ENCODE assay signal across 26 cellular contexts in the genomic region with DNA sequence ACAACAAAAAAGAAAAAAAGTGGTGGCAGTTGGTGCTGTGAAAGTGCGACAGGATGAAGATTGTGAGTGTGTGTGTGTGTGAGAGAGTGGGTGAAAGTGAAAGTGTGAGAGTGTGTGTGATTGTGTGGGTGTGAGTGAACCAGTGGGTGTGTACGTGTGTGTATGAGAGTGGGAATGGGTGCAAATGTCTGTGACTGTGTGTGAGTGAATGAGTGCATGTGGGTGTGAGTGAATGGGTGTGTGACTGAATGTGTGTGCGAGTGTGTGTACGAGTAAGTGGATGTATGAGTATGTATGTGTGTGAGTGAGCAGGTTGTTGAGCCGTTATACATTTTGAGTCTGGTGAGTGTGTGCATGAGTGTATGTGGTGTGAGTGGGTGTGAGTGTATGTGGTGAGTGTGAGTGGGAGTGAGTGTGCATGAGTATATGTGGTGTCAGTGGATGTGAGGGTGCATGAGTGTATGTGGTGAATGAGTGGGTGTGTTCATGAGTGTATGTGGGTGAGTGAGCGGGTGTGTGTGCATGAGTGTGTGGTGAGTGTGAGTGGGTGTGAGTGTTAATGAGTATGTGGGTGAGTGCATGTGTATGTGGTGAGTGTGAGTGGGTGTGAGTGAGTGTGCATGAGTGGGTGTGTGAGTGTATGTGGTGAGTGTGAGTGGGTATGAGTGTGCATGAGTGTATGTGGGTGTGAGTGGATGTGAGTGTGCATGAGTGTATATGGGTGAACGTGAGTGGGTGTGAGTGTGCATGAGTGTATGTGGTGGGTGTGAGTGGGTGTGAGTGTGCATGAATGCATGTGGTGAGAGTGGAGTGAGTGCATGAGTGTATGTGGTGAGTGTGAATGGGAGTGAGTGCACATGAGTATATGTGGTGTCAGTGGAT.
DNase-seq lines count a peak whose midpoint lies in the region; ATAC-seq, FAIRE-seq and TF ChIP-seq lines count a peak whose summit lies in the region.
"Had no signal": no experiment of that assay in that cellular context is flagged by ENCODE, and none has a peak within 500 bp of the region (broad histone marks: within the 10 kb centered on the region; RNA-seq: fewer than 3 reads in every experiment).

No MANE protein-coding gene starts in this region.

- H3K79me2 ChIP-seq in K562 (ENCODE audit: control insufficient read depth, insufficient read depth, low read length): no peaks in the 10 kb centered on the region

- no peak overlapping the region for H2AFZ ChIP-seq in K562 (ENCODE audit: low read depth, low read length)
- H2AFZ ChIP-seq: GM23248 had no signal

- H3K36me3 ChIP-seq in CD8-positive, alpha-beta memory T cell (ENCODE audit: insufficient read depth, low read length): no peaks in the 10 kb centered on the region
- H3K36me3 ChIP-seq in K562 (ENCODE audit: control insufficient read depth, insufficient read depth, low read length): no peaks in the 10 kb centered on the region
- H3K36me3 ChIP-seq: ascending aorta, left ventricle myocardium inferior, suprapubic skin had no signal

- CTCF ChIA-PET in activated CD4-positive, alpha-beta T cell treated with anti-CD3 and anti-CD28 coated beads for 36 hours (lab: Charles Lee): interaction anchor here (0.5 kb wide), 1 partner anchor 85 kb away, joined by 3 read pairs; no protein-coding TSS in a partner anchor
- CTCF ChIA-PET in CD8-positive, alpha-beta memory T cell (lab: Charles Lee): no interaction called here
- CTCF ChIA-PET in K562 (lab: Yijun Ruan, JAX; ENCODE audit: low intra/inter-chr PET ratio) (no interaction called here), GM10248 (lab: Yijun Ruan, JAX) (interaction anchor here (1.1 to 1.2 kb wide), 2 partner anchors 29 to 156 kb away, joined by 3 read pairs; no protein-coding TSS in a partner anchor)

- BruUV-seq in K562 (replicated peaks; lab: Mats Ljungman, UMichigan): no TSS peak

- no peak overlapping the region for H3K4me3 ChIP-seq in CD8-positive, alpha-beta memory T cell (ENCODE audit: low read length)
- no peak overlapping the region for H3K4me3 ChIP-seq in K562
- H3K4me3 ChIP-seq: ascending aorta, GM23248, left ventricle myocardium inferior, suprapubic skin had no signal

- H3K9me3 ChIP-seq in CD8-positive, alpha-beta memory T cell (ENCODE audit: low read length): no peaks in the 10 kb centered on the region
- no peaks in the 10 kb centered on the region; the same call in 1 of the 2 replicates for H3K9me3 ChIP-seq in K562 (replicated peaks; ENCODE audit: control insufficient read depth, insufficient read depth, low read depth, low read length)
- H3K9me3 ChIP-seq: ascending aorta, left ventricle myocardium inferior, suprapubic skin had no signal

- H3K27ac Mint-ChIP-seq in activated CD4-positive, alpha-beta T cell treated with anti-CD3 and anti-CD28 coated beads for 36 hours: peak overlapping the region; percentile 26
- H3K27ac Mint-ChIP-seq in CD8-positive, alpha-beta memory T cell: peak overlapping the region in 5 of 8 donors; percentile 12 to 78 (median 44)
- peak overlapping the region; percentile 83 for H3K27ac Mint-ChIP-seq in neural crest cell (ENCODE audit: unreplicated experiment)
- H3K27ac Mint-ChIP-seq: nephron; stimulated activated memory B cell treated with anti-CD40 and anti-IgM and Interleukin-4, amounts not matched to agents 10 μg/mL and 1 μg/mL and 100 μg/mL, for 72 hours had no signal

- FAIRE-seq in K562 (lab: Jason Lieb, UNC): peak; percentile 59

- no peaks in the 10 kb centered on the region for H3K36me3 Mint-ChIP-seq in activated CD4-positive, alpha-beta T cell treated with anti-CD3 and anti-CD28 coated beads for 36 hours (ENCODE audit: low read depth)
- no peaks in the 10 kb centered on the region for H3K36me3 Mint-ChIP-seq in CD8-positive, alpha-beta memory T cell
- no peaks in the 10 kb centered on the region for H3K36me3 Mint-ChIP-seq in neural crest cell (ENCODE audit: low read depth)
- H3K36me3 Mint-ChIP-seq: stimulated activated memory B cell treated with anti-CD40 and anti-IgM and Interleukin-4, amounts not matched to agents 10 μg/mL and 1 μg/mL and 100 μg/mL, for 72 hours had no signal

- no peak overlapping the region for H3K27ac ChIP-seq in CD8-positive, alpha-beta memory T cell (ENCODE audit: low read depth, low read length)
- no peak overlapping the region for H3K27ac ChIP-seq in K562 (ENCODE audit: extremely low read depth, low read depth, low read length)
- H3K27ac ChIP-seq: 22Rv1, ascending aorta, GM23248, left ventricle myocardium inferior, suprapubic skin had no signal

- in situ Hi-C loops in K562 (cut with MboI): no loop called here

- TF ChIP-seq POLR2A in K562 (conservative IDR thresholded peaks at IDR 0.05): no peak

- no peak overlapping the region for H3K4me3 Mint-ChIP-seq in activated CD4-positive, alpha-beta T cell treated with anti-CD3 and anti-CD28 coated beads for 36 hours
- H3K4me3 Mint-ChIP-seq in CD8-positive, alpha-beta memory T cell: no peak overlapping the region
- H3K4me3 Mint-ChIP-seq in neural crest cell: no peak overlapping the region
- H3K4me3 Mint-ChIP-seq: central memory CD8-positive, alpha-beta T cell; nephron; stimulated activated memory B cell treated with anti-CD40 and anti-IgM and Interleukin-4, amounts not matched to agents 10 μg/mL and 1 μg/mL and 100 μg/mL, for 72 hours had no signal

- DNase-seq in activated CD4-positive, alpha-beta T cell treated with anti-CD3 and anti-CD28 coated beads for 36 hours: no peak
- DNase-seq in activated CD4-positive, alpha-beta T cell treated with anti-CD3 and anti-CD28 coated beads, Interleukin-2, amount 50 U/mL, for 48 hours: no peak
- DNase-seq in CD8-positive, alpha-beta memory T cell: no peak
- DNase-seq in K562 (ENCODE audit: extremely low read depth in 1 of 4, low spot score in 3 of 4) (no peak), neural crest cell (ENCODE audit: low read depth, low spot score) (no peak), GM10248 (ENCODE audit: extremely low spot score) (no peak)
- DNase-seq: activated gamma-delta T cell; DND-41; foreskin fibroblast; GM23248; left ventricle myocardium inferior; midbrain; NCI-H1092 treated with DMSO at 0.1 percent for 48 hours; NCI-H2029 treated with DMSO at 0.1 percent for 48 hours; OCI-M1; stimulated activated CD4-positive, alpha-beta T cell treated with anti-CD3 and anti-CD28 coated beads, Interleukin-1b, Interleukin-23, amount 100 ng/mL, for 48 hours had no signal

- intact Hi-C loops in activated CD4-positive, alpha-beta T cell treated with anti-CD3 and anti-CD28 coated beads for 36 hours (cut with DNase I, micrococcal nuclease): no loop called here
- intact Hi-C loops in K562 (cut with micrococcal nuclease): loop anchor here (10.0 kb wide), 1 partner anchor 71 kb away; a partner anchor contains a TSS

- H3K27me3 Mint-ChIP-seq in activated CD4-positive, alpha-beta T cell treated with anti-CD3 and anti-CD28 coated beads for 36 hours: no peaks in the 10 kb centered on the region
- peaks cover 6% of the 10 kb centered on the region in 2 donors for H3K27me3 Mint-ChIP-seq in CD8-positive, alpha-beta memory T cell
- no peaks in the 10 kb centered on the region for H3K27me3 Mint-ChIP-seq in neural crest cell (ENCODE audit: low read depth)
- H3K27me3 Mint-ChIP-seq: stimulated activated memory B cell treated with anti-CD40 and anti-IgM and Interleukin-4, amounts not matched to agents 10 μg/mL and 1 μg/mL and 100 μg/mL, for 72 hours had no signal

- WGBS in K562 (ENCODE audit: insufficient coverage, low coverage, missing lambda C conversion rate): 29% methylated on average over 7 of the region's 7 CpGs

- POLR2A ChIA-PET in activated CD4-positive, alpha-beta T cell treated with anti-CD3 and anti-CD28 coated beads for 36 hours (lab: Charles Lee): no interaction called here
- POLR2A ChIA-PET in CD8-positive, alpha-beta memory T cell (lab: Charles Lee): no interaction called here
- POLR2A ChIA-PET in K562 (lab: Yijun Ruan, JAX) (interaction anchor here (0.6 kb wide), 1 partner anchor 17 kb away, joined by 3 read pairs; no protein-coding TSS in a partner anchor), GM10248 (lab: Yijun Ruan, JAX) (no interaction called here)

- peaks cover 8% of the 10 kb centered on the region for H3K9me3 Mint-ChIP-seq in activated CD4-positive, alpha-beta T cell treated with anti-CD3 and anti-CD28 coated beads for 36 hours (ENCODE audit: low read depth)
- H3K9me3 Mint-ChIP-seq in CD8-positive, alpha-beta memory T cell: no peaks in the 10 kb centered on the region
- H3K9me3 Mint-ChIP-seq in neural crest cell: no peaks in the 10 kb centered on the region
- H3K9me3 Mint-ChIP-seq: central memory CD8-positive, alpha-beta T cell; nephron had no signal

- no peak overlapping the region for H3K4me2 ChIP-seq in K562 (ENCODE audit: insufficient read depth, low read length)

- H3K9me1 ChIP-seq in K562 (ENCODE audit: control insufficient read depth, insufficient read depth, low read length): no peaks in the 10 kb centered on the region

- H3K27me3 ChIP-seq in CD8-positive, alpha-beta memory T cell (ENCODE audit: insufficient read depth, low read length, poor library complexity, severe bottlenecking): no peaks in the 10 kb centered on the region
- H3K27me3 ChIP-seq in K562 (ENCODE audit: control insufficient read depth in 2 of 2, insufficient read depth in 2 of 2, low read length in 2 of 2): peaks cover 25 to 68% of the 10 kb centered on the region in 2 experiments; a peak in 4 of 5 replicates
- H3K27me3 ChIP-seq: ascending aorta had no signal

- peaks cover 7% of the 10 kb centered on the region; the same call in 1 of the 2 replicates for H4K20me1 ChIP-seq in K562 (replicated peaks; ENCODE audit: control insufficient read depth, insufficient read depth, low read length)

- no peak overlapping the region for H3K9ac ChIP-seq in K562 (ENCODE audit: insufficient read depth in 1 of 2, low read depth in 2 of 2, low read length in 2 of 2)
- H3K9ac ChIP-seq: GM23248 had no signal

- peaks cover 5% of the 10 kb centered on the region for H3K4me1 Mint-ChIP-seq in activated CD4-positive, alpha-beta T cell treated with anti-CD3 and anti-CD28 coated beads for 36 hours
- peaks cover 4 to 13% (median 4%) of the 10 kb centered on the region in 3 donors for H3K4me1 Mint-ChIP-seq in CD8-positive, alpha-beta memory T cell
- peaks cover 12% of the 10 kb centered on the region for H3K4me1 Mint-ChIP-seq in neural crest cell
- H3K4me1 Mint-ChIP-seq: central memory CD8-positive, alpha-beta T cell; stimulated activated memory B cell treated with anti-CD40 and anti-IgM and Interleukin-4, amounts not matched to agents 10 μg/mL and 1 μg/mL and 100 μg/mL, for 72 hours had no signal

- H3K4me1 ChIP-seq in CD8-positive, alpha-beta memory T cell (ENCODE audit: insufficient read depth, low read length): no peaks in the 10 kb centered on the region
- H3K4me1 ChIP-seq in K562 (replicated peaks in 1 of 2; ENCODE audit: control insufficient read depth in 2 of 2, insufficient read depth in 2 of 2, low read length in 2 of 2): peaks cover 0 to 26% of the 10 kb centered on the region in 2 experiments; a peak in 1 of 5 replicates
- H3K4me1 ChIP-seq: ascending aorta, suprapubic skin had no signal

- no peak for TF ChIP-seq CTCF in K562 (IDR thresholded peaks at IDR 0.05 in 2 of 3, conservative IDR thresholded peaks at IDR 0.05 in 1 of 3; ENCODE audit: insufficient read depth in 2 of 3, low read depth in 1 of 3, low read length in 3 of 3)
- TF ChIP-seq CTCF in neural crest cell (conservative IDR thresholded peaks at IDR 0.05): no peak
- TF ChIP-seq CTCF in GM10248 (IDR thresholded peaks at IDR 0.05; ENCODE audit: control extremely low read depth, extremely low read depth, low read depth, missing control alignments): no peak

- no peak for TF ChIP-seq RAD21 in K562 (CRISPR knock-in tag; conservative IDR thresholded peaks at IDR 0.05 in 1 of 2, IDR thresholded peaks at IDR 0.05 in 1 of 2)

- TF ChIP-seq EP300 in K562 (IDR thresholded peaks at IDR 0.05; ENCODE audit: low read length): no peak

- peak; percentile 19 for ATAC-seq in activated CD4-positive, alpha-beta T cell treated with anti-CD3 and anti-CD28 coated beads for 36 hours
- ATAC-seq in K562: no peak
- no peak for ATAC-seq in HG02885 (IDR thresholded peaks at IDR 0.05; ENCODE audit: poor library complexity, unreplicated experiment)
- ATAC-seq in HG03045 (IDR thresholded peaks at IDR 0.05; ENCODE audit: unreplicated experiment): no peak
- ATAC-seq: activated CD4-positive, CD25-positive, alpha-beta regulatory T cell treated with anti-CD3 and anti-CD28 coated beads, Interleukin-2, amount 50 U/mL, for 24 hours; Right ventricle myocardium inferior; stimulated activated memory B cell treated with anti-CD40 and anti-IgM and Interleukin-4, amounts not matched to agents 10 μg/mL and 1 μg/mL and 100 μg/mL, for 72 hours had no signal

Comparison
In these comparisons a context has a peak if more than half of its experiments do, and no peak if none do; other contexts are left out.
1. H3K27ac Mint-ChIP-seq: peak in every context shown above with its lines; median percentile 83 in neural crest cell; 44 in CD8-positive, alpha-beta memory T cell; 26 in activated CD4-positive, alpha-beta T cell treated with anti-CD3 and anti-CD28 coated beads for 36 hours.
2. CTCF ChIA-PET loops: an anchor here in activated CD4-positive, alpha-beta T cell treated with anti-CD3 and anti-CD28 coated beads for 36 hours (0.5 kb wide) and GM10248 (1.1 to 1.2 kb wide); none called in CD8-positive, alpha-beta memory T cell and K562.